ENCODE assay signal across 24 cellular contexts in the genomic region with DNA sequence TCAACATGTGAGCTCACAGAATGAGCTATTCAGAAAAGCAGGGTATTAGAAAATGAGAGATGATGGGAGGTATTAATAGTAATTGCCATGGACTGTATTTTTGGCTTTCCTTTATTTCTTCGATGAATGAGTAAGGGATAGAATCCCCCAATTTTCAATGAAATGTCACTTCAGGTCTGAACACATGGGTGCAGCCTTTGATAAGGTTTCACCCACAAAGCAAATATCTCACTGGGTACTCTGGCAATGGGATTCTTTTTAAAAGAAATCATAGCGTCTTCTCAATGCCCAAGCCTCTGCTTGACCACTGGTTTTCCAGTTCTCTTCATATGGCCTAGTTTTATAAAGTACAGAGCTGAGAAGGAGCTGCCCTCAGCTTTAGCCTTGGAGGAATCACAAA.
"Had no signal": no experiment of that assay in that cellular context is flagged by ENCODE, and none has a peak within 500 bp of the region (broad histone marks: within the 10 kb centered on the region; RNA-seq: fewer than 3 reads in every experiment).

No MANE protein-coding gene starts in this region.

- H3K27me3 ChIP-seq: body of pancreas, gastrocnemius medialis, pancreas, right atrium auricular region, upper lobe of left lung had no signal

- H3K4me1 ChIP-seq: body of pancreas, gastrocnemius medialis, pancreas, psoas muscle, right atrium auricular region, upper lobe of left lung had no signal

- DNase-seq: activated CD4-positive, alpha-beta memory T cell treated with anti-CD3 and anti-CD28 coated beads, Interleukin-2, amount 10 ng/mL, durations not matched to agents 7 days and 5 days; activated CD4-positive, alpha-beta T cell treated with anti-CD3 and anti-CD28 coated beads, Interleukin-2, amount 10 ng/mL, durations not matched to agents 24 days and 14 days; activated effector memory CD4-positive, alpha-beta T cell treated with Interleukin-2 at 50 U/mL for 16 hours; activated naive CD4-positive, alpha-beta T cell treated with anti-CD3 and anti-CD28 coated beads for 36 hours; activated T-cell treated with anti-CD3 and anti-CD28 coated beads, Interleukin-2, amount 50 U/mL, for 72 hours; body of pancreas; effector memory CD8-positive, alpha-beta T cell; gastrocnemius medialis; hippocampal formation; left ventricle myocardium superior; midbrain; natural killer cell; pancreas; psoas muscle; stimulated activated CD4-positive, alpha-beta T cell treated with anti-CD3 and anti-CD28 coated beads, Interleukin-12 subunit alpha, Interleukin-12 subunit beta, amount 100 ng/mL, for 4 hours; stimulated activated CD4-positive, alpha-beta T cell treated with anti-CD3 and anti-CD28 coated beads, Interleukin-4, amount 100 ng/mL, for 4 hours; stimulated activated naive CD8-positive, alpha-beta T cell treated with anti-CD3 and anti-CD28 coated beads, Interleukin-15, Interleukin-2, amounts not matched to agents 100 U/mL and 50 U/mL, for 24 hours; T-helper 2 cell; upper lobe of left lung had no signal

- H3K36me3 ChIP-seq: gastrocnemius medialis, pancreas, right atrium auricular region, upper lobe of left lung had no signal

- H3K9me3 ChIP-seq: body of pancreas, gastrocnemius medialis, pancreas, psoas muscle, right atrium auricular region, upper lobe of left lung had no signal

- FAIRE-seq: endothelial cell of umbilical vein, pancreas had no signal

- H3K27ac ChIP-seq: body of pancreas, gastrocnemius medialis, pancreas, psoas muscle, right atrium auricular region, upper lobe of left lung, VCaP had no signal

- H3K4me3 ChIP-seq: body of pancreas, gastrocnemius medialis, pancreas, psoas muscle, right atrium auricular region, upper lobe of left lung had no signal

- ATAC-seq: activated CD4-positive, CD25-positive, alpha-beta regulatory T cell treated with anti-CD3 and anti-CD28 coated beads, Interleukin-2, amount 50 U/mL, for 24 hours; activated T-cell treated with anti-CD3 and anti-CD28 coated beads, Interleukin-2, amount 50 U/mL, for 72 hours; body of pancreas; effector memory CD8-positive, alpha-beta T cell; esophagus mucosa; gastrocnemius medialis; left ventricle myocardium superior; natural killer cell; pancreas; psoas muscle; stimulated activated naive CD8-positive, alpha-beta T cell treated with anti-CD3 and anti-CD28 coated beads, Interleukin-15, Interleukin-2, amounts not matched to agents 100 U/mL and 50 U/mL, for 24 hours had no signal
